Comparison of ENCODE assay signal across 14 cellular contexts in genomic region chr9:567128-567745, GRCh38.
DNase-seq lines count a peak whose midpoint lies in the region; ATAC-seq and TF ChIP-seq lines count a peak whose summit lies in the region.
"Had no signal": no experiment of that assay in that cellular context is flagged by ENCODE, and none has a peak within 500 bp of the region (broad histone marks: within the 10 kb centered on the region; RNA-seq: fewer than 3 reads in every experiment).

No MANE protein-coding gene starts in this region.

- POLR2A ChIA-PET in RWPE1 (lab: Yijun Ruan, JAX; ENCODE audit: low non-redundant PET): no interaction called here

- no peak overlapping the region for H3K27ac ChIP-seq in RWPE1

- ATAC-seq in GM18498 (IDR thresholded peaks at IDR 0.05; ENCODE audit: unreplicated experiment) (peak; percentile 92), HG03103 (IDR thresholded peaks at IDR 0.05; ENCODE audit: low read depth, unreplicated experiment) (peak; percentile 83)

- peak; percentile 53 for DNase-seq in GM20000 (ENCODE audit: low spot score)
- peak; percentile 1 for DNase-seq in OCI-M1 (lab: John Stamatoyannopoulos, UW)
- no peak for DNase-seq in NCI-H526 treated with DMSO at 0.1 percent for 48 hours (lab: John Stamatoyannopoulos, UW)
- no peak for DNase-seq in posterior vena cava (ENCODE audit: low spot score)
- DNase-seq in RWPE1 (ENCODE audit: low spot score): no peak
- DNase-seq in NCI-H146 treated with DMSO at 0.1 percent for 48 hours (lab: John Stamatoyannopoulos, UW; ENCODE audit: unreplicated experiment): no peak
- DNase-seq: CD4-positive, CD25-positive, alpha-beta regulatory T cell; dermis blood vessel endothelial cell; GOT3; NCI-H1105; SHP77 treated with DMSO at 0.1 percent for 48 hours; stimulated activated CD4-positive, alpha-beta T cell treated with anti-CD3 and anti-CD28 coated beads, Interleukin-4, amount 100 ng/mL, for 4 hours had no signal

- CTCF ChIA-PET in RWPE1 (lab: Yijun Ruan, JAX): no interaction called here

- TF ChIP-seq CTCF in GM20000 (IDR thresholded peaks at IDR 0.05; ENCODE audit: extremely low read depth, missing control alignments) (no peak), RWPE1 (conservative IDR thresholded peaks at IDR 0.05; ENCODE audit: low read depth) (no peak)

- intact Hi-C loops in posterior vena cava (cut with DNase I): no loop called here

Comparison
In these comparisons a context has a peak if more than half of its experiments do, and no peak if none do; other contexts are left out.
1. DNase-seq: peak in GM20000 (single experiment) and OCI-M1 (single experiment); none in NCI-H526 treated with DMSO at 0.1 percent for 48 hours (single experiment), posterior vena cava (single experiment), RWPE1 (single experiment) and NCI-H146 treated with DMSO at 0.1 percent for 48 hours (single experiment).